Comparison of ENCODE assay signal across 20 cellular contexts in the genomic region with DNA sequence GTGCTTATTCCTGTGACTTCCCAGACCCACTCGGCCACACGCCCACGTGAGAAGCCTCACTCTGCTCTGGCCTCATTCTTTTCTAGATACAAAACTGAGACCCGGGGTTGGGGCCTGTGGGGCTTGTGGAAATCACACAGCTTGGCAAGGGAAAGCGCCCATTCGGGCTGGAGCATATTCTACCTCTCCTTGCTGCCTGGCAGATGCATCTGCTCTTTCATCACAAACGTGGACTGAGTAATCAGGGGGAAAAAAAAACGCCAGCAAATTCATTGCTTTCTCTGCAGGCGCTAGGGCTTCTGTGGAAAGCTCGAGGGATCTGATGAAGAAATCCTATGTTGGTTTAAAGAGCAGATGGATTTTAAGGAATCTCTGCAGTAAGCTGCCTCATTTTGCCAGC. TPM values are rescaled to one million over a fixed set of nuclear protein-coding genes. Genes with fewer than 3 reads are reported as not detected.
DNase-seq lines count a peak whose midpoint lies in the region; ATAC-seq and TF ChIP-seq lines count a peak whose summit lies in the region.
"Had no signal": no experiment of that assay in that cellular context is flagged by ENCODE, and none has a peak within 500 bp of the region (broad histone marks: within the 10 kb centered on the region; RNA-seq: fewer than 3 reads in every experiment).

No MANE protein-coding gene starts in this region.

- no peaks in the 10 kb centered on the region for H3K36me3 ChIP-seq in gastroesophageal sphincter
- no peaks in the 10 kb centered on the region for H3K36me3 ChIP-seq in tibial nerve
- H3K36me3 ChIP-seq in Caco-2 (ENCODE audit: control insufficient read depth, insufficient read depth, low read length): no peaks in the 10 kb centered on the region
- H3K36me3 ChIP-seq: SJSA1 had no signal

- CTCF ChIA-PET in Caco-2 (lab: Charles Lee): no interaction called here

- H3K27ac ChIP-seq in gastroesophageal sphincter (no peak overlapping the region), tibial nerve (no peak overlapping the region)
- H3K27ac ChIP-seq: A549, C4-2B, SJSA1 had no signal

- intact Hi-C loops in Caco-2 (cut with micrococcal nuclease; ENCODE audit: unreplicated experiment): no loop called here

- POLR2A ChIA-PET in Caco-2 (lab: Charles Lee): no interaction called here

- no peak for TF ChIP-seq CTCF in gastroesophageal sphincter (IDR thresholded peaks at IDR 0.05)
- no peak for TF ChIP-seq CTCF in tibial nerve (IDR thresholded peaks at IDR 0.05)
- no peak for TF ChIP-seq CTCF in Caco-2 (IDR thresholded peaks at IDR 0.05; ENCODE audit: insufficient read depth in 1 of 2, low read depth in 1 of 2, low read length in 1 of 2, severe bottlenecking in 1 of 2, unreplicated experiment in 1 of 2)

- no peak overlapping the region for H3K27ac Mint-ChIP-seq in Caco-2 (ENCODE audit: unreplicated experiment)
- H3K27ac Mint-ChIP-seq: B cell; CD8-positive, alpha-beta T cell had no signal

- TF ChIP-seq POLR2A in gastroesophageal sphincter (IDR thresholded peaks at IDR 0.05): no peak
- no peak for TF ChIP-seq POLR2A in tibial nerve (IDR thresholded peaks at IDR 0.05)

- DNase-seq in Ammon's horn (ENCODE audit: low spot score): peak; percentile 37
- peak; percentile 22 for DNase-seq in inferior parietal cortex (ENCODE audit: extremely low spot score)
- peak; percentile 35 to 58 for DNase-seq in tibial nerve (ENCODE audit: low spot score in 2 of 2)
- no peak for DNase-seq in Caco-2
- no peak for DNase-seq in GOT3 (lab: John Stamatoyannopoulos, UW)
- DNase-seq in NCI-H345 treated with DMSO at 0.1 percent for 48 hours (lab: John Stamatoyannopoulos, UW; ENCODE audit: unreplicated experiment): no peak
- DNase-seq: CD8-positive, alpha-beta T cell; NCI-H1105; NCI-H1436 treated with DMSO at 0.1 percent for 48 hours; NCI-H187 treated with DMSO at 0.1 percent for 48 hours; NCI-H2171 treated with DMSO at 0.1 percent for 48 hours; NCI-H345; NCI-H524 treated with DMSO at 0.1 percent for 48 hours; NCI-H774 had no signal

- 55 to 80% methylated on average over 8 to 10 of the region's 10 CpGs for WGBS in gastroesophageal sphincter (ENCODE audit: low coverage in 1 of 2), 2 donors
- 38 to 55% methylated on average over 10 of the region's 10 CpGs for whole genome bisulfite sequencing in tibial nerve, 2 donors

- ATAC-seq in gastroesophageal sphincter: peak; percentile 70
- ATAC-seq: A549; CD8-positive, alpha-beta T cell; HCT116 had no signal

- H3K4me3 ChIP-seq in gastroesophageal sphincter (no peak overlapping the region), tibial nerve (no peak overlapping the region), Caco-2 (ENCODE audit: low read depth, low read length) (no peak overlapping the region)
- H3K4me3 ChIP-seq: A549, SJSA1 had no signal

- no TSS peak for BruUV-seq in Caco-2 (replicated peaks; lab: Mats Ljungman, UMichigan)

- H3K27me3 ChIP-seq in gastroesophageal sphincter: peaks cover 6% of the 10 kb centered on the region
- no peaks in the 10 kb centered on the region for H3K27me3 ChIP-seq in tibial nerve
- no peaks in the 10 kb centered on the region for H3K27me3 ChIP-seq in Caco-2 (replicated peaks; ENCODE audit: control insufficient read depth, insufficient read depth, low read length)
- H3K27me3 ChIP-seq: SJSA1 had no signal

- no peak overlapping the region for H3K4me3 Mint-ChIP-seq in Caco-2 (ENCODE audit: unreplicated experiment)
- H3K4me3 Mint-ChIP-seq: B cell; CD8-positive, alpha-beta T cell had no signal

- no peaks in the 10 kb centered on the region for H3K9me3 Mint-ChIP-seq in Caco-2 (ENCODE audit: unreplicated experiment)

- no peak for TF ChIP-seq EP300 in gastroesophageal sphincter (IDR thresholded peaks at IDR 0.05)
- TF ChIP-seq EP300 in tibial nerve (IDR thresholded peaks at IDR 0.05): peak in 1 of 2 donors; percentile 64

- no peaks in the 10 kb centered on the region for H3K36me3 Mint-ChIP-seq in Caco-2 (ENCODE audit: insufficient read depth, unreplicated experiment)
- H3K36me3 Mint-ChIP-seq: CD8-positive, alpha-beta T cell had no signal

- no peaks in the 10 kb centered on the region for H3K4me1 Mint-ChIP-seq in Caco-2 (ENCODE audit: low read depth, unreplicated experiment)
- H3K4me1 Mint-ChIP-seq: B cell had no signal

- no peaks in the 10 kb centered on the region for H3K27me3 Mint-ChIP-seq in Caco-2 (ENCODE audit: insufficient read depth, unreplicated experiment)
- H3K27me3 Mint-ChIP-seq: B cell had no signal

- H3K9me3 ChIP-seq in gastroesophageal sphincter (no peaks in the 10 kb centered on the region), tibial nerve (no peaks in the 10 kb centered on the region), Caco-2 (no peaks in the 10 kb centered on the region)
- H3K9me3 ChIP-seq: A549, SJSA1 had no signal

- H3K4me1 ChIP-seq in gastroesophageal sphincter (peaks cover 0 to 5% (median 0%) of the 10 kb centered on the region in 3 donors), tibial nerve (peaks cover 0 to 25% (median 0%) of the 10 kb centered on the region in 4 donors), Caco-2 (no peaks in the 10 kb centered on the region)
- H3K4me1 ChIP-seq: A549, SJSA1 had no signal

RNA-seq across cellular contexts. Expression of a gene that starts 44.4 kb away (rescaled TPM):
- total RNA-seq in gastroesophageal sphincter (under 1 TPM in 3 of 4 donors, not detected in 1; 0.12 to 0.15 (median 0.13) TPM), tibial nerve (1 to 10 TPM in 3 of 4 donors, under 1 TPM in 1; 0.98 to 1.9 (median 1.5) TPM), Caco-2 (2022) (not detected in 2 replicates)
- total RNA-seq: B cell; CD8-positive, alpha-beta T cell had no signal

Comparison
In these comparisons a context has a peak if more than half of its experiments do, and no peak if none do; other contexts are left out.
1. DNase-seq: peak in Ammon's horn (single experiment), inferior parietal cortex (single experiment) and tibial nerve (2 of 2); none in Caco-2 (0 of 2), GOT3 (single experiment) and NCI-H345 treated with DMSO at 0.1 percent for 48 hours (single experiment).